In genomic region chr5:1162276-1162675, GRCh38 we compare ENCODE assay signal across 35 cellular contexts. TPM values are rescaled to one million over a fixed set of nuclear protein-coding genes. Genes with fewer than 3 reads are reported as not detected.
"Had no signal": no experiment of that assay in that cellular context is flagged by ENCODE, and none has a peak within 500 bp of the region (broad histone marks: within the 10 kb centered on the region; RNA-seq: fewer than 3 reads in every experiment).

No MANE protein-coding gene starts in this region.

- H3K36me3 Mint-ChIP-seq: activated naive CD4-positive, alpha-beta T cell treated with anti-CD3 and anti-CD28 coated beads, Interleukin-2, amount 10 ng/mL, durations not matched to agents 7 days and 5 days; activated naive CD8-positive, alpha-beta T cell treated with anti-CD3 and anti-CD28 coated beads, Interleukin-2, amount 10 ng/mL, durations not matched to agents 7 days and 5 days had no signal

- ATAC-seq: effector memory CD8-positive, alpha-beta T cell; stimulated activated memory B cell treated with anti-CD40 and anti-IgM and Interleukin-4, amounts not matched to agents 10 μg/mL and 1 μg/mL and 100 μg/mL, for 72 hours; stimulated activated naive CD8-positive, alpha-beta T cell treated with anti-CD3 and anti-CD28 coated beads, Interleukin-15, amount 100 ng/mL, for 72 hours had no signal

- H3K27me3 ChIP-seq: ascending aorta, hepatocyte, thyroid gland, upper lobe of right lung had no signal

- H3K4me1 ChIP-seq: ascending aorta, upper lobe of right lung had no signal

- H2AFZ ChIP-seq: hepatocyte had no signal

- H3K4me1 Mint-ChIP-seq: activated naive CD8-positive, alpha-beta T cell treated with anti-CD3 and anti-CD28 coated beads, Interleukin-2, amount 10 ng/mL, durations not matched to agents 7 days and 5 days; stimulated activated naive CD8-positive, alpha-beta T cell treated with anti-CD3 and anti-CD28 coated beads, Interleukin-15, amount 100 ng/mL, for 72 hours had no signal

- H3K79me2 ChIP-seq: hepatocyte had no signal

- H3K4me3 Mint-ChIP-seq: activated naive CD4-positive, alpha-beta T cell treated with anti-CD3 and anti-CD28 coated beads, Interleukin-2, amount 10 ng/mL, durations not matched to agents 7 days and 5 days; activated naive CD8-positive, alpha-beta T cell treated with anti-CD3 and anti-CD28 coated beads, Interleukin-2, amount 10 ng/mL, durations not matched to agents 7 days and 5 days; activated T-helper 1 cell treated with anti-CD3 and anti-CD28 coated beads, Interleukin-12 subunit alpha, Interleukin-12 subunit beta, Interleukin-2, Interleukin-4 antibody, amounts not matched to agents 30 ng/mL and 10 ng/mL and 1 ng/mL, durations not matched to agents 14 hours and 24 hours and 36 hours; effector memory CD8-positive, alpha-beta T cell; nephron; stimulated activated memory B cell treated with anti-CD40 and anti-IgM and Interleukin-4, amounts not matched to agents 10 μg/mL and 1 μg/mL and 100 μg/mL, for 72 hours; stimulated activated naive CD8-positive, alpha-beta T cell treated with anti-CD3 and anti-CD28 coated beads, Interleukin-15, amount 100 ng/mL, for 72 hours had no signal

- H3K36me3 ChIP-seq: ascending aorta, brain microvascular endothelial cell, gastroesophageal sphincter, neutrophil, thyroid gland, upper lobe of right lung had no signal

- H3K4me3 ChIP-seq: ascending aorta, gastroesophageal sphincter, hepatocyte, skin epidermis, thyroid gland, upper lobe of right lung had no signal

- DNase-seq: activated CD4-positive, alpha-beta T cell treated with anti-CD3 and anti-CD28 coated beads for 4 hours; activated CD4-positive, alpha-beta T cell treated with anti-CD3 and anti-CD28 coated beads, Interleukin-2, amount 50 U/mL, for 48 hours; activated CD8-positive, alpha-beta memory T cell treated with anti-CD3 and anti-CD28 coated beads, Interleukin-2, amount 50 U/mL, for 4 hours; activated effector memory CD4-positive, alpha-beta T cell treated with anti-CD3 and anti-CD28 coated beads, Interleukin-2, amount 50 U/mL, for 16 hours; activated naive CD4-positive, alpha-beta T cell treated with anti-CD3 and anti-CD28 coated beads, Interleukin-2, amount 10 ng/mL, durations not matched to agents 7 days and 5 days; activated naive CD8-positive, alpha-beta T cell treated with anti-CD3 and anti-CD28 coated beads, Interleukin-2, amount 10 ng/mL, durations not matched to agents 7 days and 5 days; activated T-cell treated with anti-CD3 and anti-CD28 coated beads, Interleukin-2, amount 50 U/mL, for 1 hour; brain microvascular endothelial cell; cortex of kidney; effector memory CD8-positive, alpha-beta T cell; islet precursor cell; stimulated activated CD4-positive, alpha-beta T cell treated with anti-CD3 and anti-CD28 coated beads, Interleukin-4, amount 100 ng/mL, for 4 hours; stimulated activated CD8-positive, alpha-beta memory T cell treated with anti-CD3 and anti-CD28 coated beads, Interleukin-4, amount 100 ng/mL, for 48 hours; stimulated activated naive CD8-positive, alpha-beta T cell treated with anti-CD3 and anti-CD28 coated beads, Interleukin-15, amount 100 ng/mL, for 72 hours; upper lobe of right lung had no signal

- H3K9me3 Mint-ChIP-seq: activated naive CD4-positive, alpha-beta T cell treated with anti-CD3 and anti-CD28 coated beads, Interleukin-2, amount 10 ng/mL, durations not matched to agents 7 days and 5 days; activated naive CD8-positive, alpha-beta T cell treated with anti-CD3 and anti-CD28 coated beads, Interleukin-2, amount 10 ng/mL, durations not matched to agents 7 days and 5 days; activated T-helper 1 cell treated with anti-CD3 and anti-CD28 coated beads, Interleukin-12 subunit alpha, Interleukin-12 subunit beta, Interleukin-2, Interleukin-4 antibody, amounts not matched to agents 30 ng/mL and 10 ng/mL and 1 ng/mL, durations not matched to agents 14 hours and 24 hours and 36 hours had no signal

- H3K9me3 ChIP-seq: ascending aorta, gastroesophageal sphincter, neutrophil, thyroid gland, upper lobe of right lung had no signal

- H3K4me2 ChIP-seq: hepatocyte had no signal

- H3K27ac ChIP-seq: ascending aorta, brain microvascular endothelial cell, gastroesophageal sphincter, hepatocyte, neutrophil, thyroid gland, upper lobe of right lung had no signal

- H3K27ac Mint-ChIP-seq: activated naive CD4-positive, alpha-beta T cell treated with anti-CD3 and anti-CD28 coated beads, Interleukin-2, amount 10 ng/mL, durations not matched to agents 7 days and 5 days; activated naive CD8-positive, alpha-beta T cell treated with anti-CD3 and anti-CD28 coated beads, Interleukin-2, amount 10 ng/mL, durations not matched to agents 7 days and 5 days; activated T-helper 1 cell treated with anti-CD3 and anti-CD28 coated beads, Interleukin-12 subunit alpha, Interleukin-12 subunit beta, Interleukin-2, Interleukin-4 antibody, amounts not matched to agents 30 ng/mL and 10 ng/mL and 1 ng/mL, durations not matched to agents 14 hours and 24 hours and 36 hours; effector memory CD8-positive, alpha-beta T cell; nephron; stimulated activated memory B cell treated with anti-CD40 and anti-IgM and Interleukin-4, amounts not matched to agents 10 μg/mL and 1 μg/mL and 100 μg/mL, for 72 hours had no signal

RNA-seq across cellular contexts. Expression of gene SLC6A19, which starts 39.1 kb away (rescaled TPM):
- total RNA-seq: activated CD8-positive, alpha-beta memory T cell treated with anti-CD3 and anti-CD28 coated beads for 36 hours; activated naive CD8-positive, alpha-beta T cell treated with anti-CD3 and anti-CD28 coated beads, Interleukin-2, amount 10 ng/mL, durations not matched to agents 7 days and 5 days; activated T-helper 1 cell treated with anti-CD3 and anti-CD28 coated beads, Interleukin-12 subunit alpha, Interleukin-12 subunit beta, Interleukin-2, Interleukin-4 antibody, amounts not matched to agents 30 ng/mL and 10 ng/mL and 1 ng/mL, durations not matched to agents 14 hours and 24 hours and 36 hours; ascending aorta; chondrocyte; fibroblast of lung; fibroblast of villous mesenchyme; gastroesophageal sphincter; left cardiac atrium; left ventricle myocardium superior; lung microvascular endothelial cell; osteocyte; renal cortical epithelial cell; T-helper 1 cell treated with Interleukin-12 subunit alpha and Interleukin-12 subunit beta and Interleukin-4 antibody, amounts not matched to agents 30 ng/mL and 1 ng/mL, for 36 hours; thyroid gland; upper lobe of right lung had no signal
- polyA plus RNA-seq: esophagus, fibroblast of lung had no signal
